8 cellular contexts compared by ENCODE assay signal in genomic region chr6:163460307-163460782, GRCh38. TPM values are rescaled to one million over a fixed set of nuclear protein-coding genes. Genes with fewer than 3 reads are reported as not detected.
DNase-seq lines count a peak whose midpoint lies in the region; ATAC-seq and TF ChIP-seq lines count a peak whose summit lies in the region.

No MANE protein-coding gene starts in this region.

- no peaks in the 10 kb centered on the region for H3K27me3 Mint-ChIP-seq in activated CD4-positive, alpha-beta T cell treated with anti-CD3 and anti-CD28 coated beads, Interleukin-2, amount 10 ng/mL, durations not matched to agents 7 days and 5 days

- WGBS in esophagus, 2 donors: 21 to 23% methylated on average over 5 of the region's 5 CpGs

- peak overlapping the region; percentile 79 for H3K27ac ChIP-seq in SJSA1
- H3K27ac ChIP-seq in esophagus (ENCODE audit: low read depth in 2 of 2, low read length in 1 of 2): peak overlapping the region; percentile 33 to 55

- ATAC-seq in HG02798 (IDR thresholded peaks at IDR 0.05; ENCODE audit: poor library complexity, unreplicated experiment): peak; percentile 88

- H3K4me1 ChIP-seq in SJSA1 (replicated peaks) (peaks cover 30% of the 10 kb centered on the region), esophagus (ENCODE audit: control insufficient read depth in 2 of 2, insufficient read depth in 2 of 2, low read length in 1 of 2) (peaks cover 4% of the 10 kb centered on the region in 2 donors)

- no peaks in the 10 kb centered on the region for H3K9me3 Mint-ChIP-seq in activated CD4-positive, alpha-beta T cell treated with anti-CD3 and anti-CD28 coated beads, Interleukin-2, amount 10 ng/mL, durations not matched to agents 7 days and 5 days

- H3K27me3 ChIP-seq in SJSA1 (replicated peaks) (no peaks in the 10 kb centered on the region), esophagus (ENCODE audit: control insufficient read depth in 1 of 2, insufficient read depth in 2 of 2, low read length in 2 of 2) (no peaks in the 10 kb centered on the region)

- CTCF ChIA-PET in activated CD4-positive, alpha-beta T cell treated with anti-CD3 and anti-CD28 coated beads, Interleukin-2, amount 10 ng/mL, durations not matched to agents 7 days and 5 days (lab: Charles Lee): interaction anchor here (0.9 to 1.2 kb wide), 2 partner anchors 49 to 64 kb away, joined by 3 read pairs; no protein-coding TSS in a partner anchor

- POLR2A ChIA-PET in activated CD4-positive, alpha-beta T cell treated with anti-CD3 and anti-CD28 coated beads, Interleukin-2, amount 10 ng/mL, durations not matched to agents 7 days and 5 days (lab: Charles Lee): interaction anchor here (0.5 kb wide), 1 partner anchor 14 kb away, joined by 3 read pairs; no protein-coding TSS in a partner anchor

- no peaks in the 10 kb centered on the region for H3K9me3 ChIP-seq in SJSA1 (replicated peaks)
- no peaks in the 10 kb centered on the region for H3K9me3 ChIP-seq in esophagus (ENCODE audit: control insufficient read depth in 2 of 2, insufficient read depth in 1 of 2, low read depth in 1 of 2, low read length in 1 of 2)

- peaks cover 52% of the 10 kb centered on the region for H3K36me3 Mint-ChIP-seq in activated CD4-positive, alpha-beta T cell treated with anti-CD3 and anti-CD28 coated beads, Interleukin-2, amount 10 ng/mL, durations not matched to agents 7 days and 5 days (ENCODE audit: low read depth)

- H3K27ac Mint-ChIP-seq in activated CD4-positive, alpha-beta T cell treated with anti-CD3 and anti-CD28 coated beads, Interleukin-2, amount 10 ng/mL, durations not matched to agents 7 days and 5 days: peak overlapping the region; percentile 98

- no peak for TF ChIP-seq CTCF in retinal pigment epithelial cell (conservative IDR thresholded peaks at IDR 0.05; ENCODE audit: low read depth, low read length)

- H3K36me3 ChIP-seq in SJSA1 (peaks cover 42% of the 10 kb centered on the region), esophagus (ENCODE audit: control insufficient read depth in 2 of 2, insufficient read depth in 2 of 2, low read length in 1 of 2) (no peaks in the 10 kb centered on the region)

- DNase-seq in activated CD4-positive, alpha-beta T cell treated with anti-CD3 and anti-CD28 coated beads, Interleukin-2, amount 10 ng/mL, durations not matched to agents 7 days and 5 days: peak; percentile 49
- DNase-seq in activated CD4-positive, alpha-beta T cell treated with anti-CD3 and anti-CD28 coated beads, Interleukin-2, amount 50 U/mL, for 1 hour: no peak
- DNase-seq in SJSA1 (ENCODE audit: low read depth in 1 of 2, low spot score in 2 of 2) (peak in 1 of 2 experiments; percentile 76), retinal pigment epithelial cell (ENCODE audit: low read depth) (peak; percentile 35), SIG-M5 treated with dmso at 0.1 percent for 504 hours (lab: John Stamatoyannopoulos, UW; ENCODE audit: unreplicated experiment) (no peak), SHP77 (lab: John Stamatoyannopoulos, UW) (no peak)

- H3K4me3 Mint-ChIP-seq in activated CD4-positive, alpha-beta T cell treated with anti-CD3 and anti-CD28 coated beads, Interleukin-2, amount 10 ng/mL, durations not matched to agents 7 days and 5 days: peak overlapping the region; percentile 81

- H3K4me3 ChIP-seq in SJSA1: peak overlapping the region; percentile 34
- peak overlapping the region; percentile 47 to 53 for H3K4me3 ChIP-seq in esophagus (ENCODE audit: low read depth in 1 of 2, low read length in 2 of 2)
- H3K4me3 ChIP-seq in retinal pigment epithelial cell (ENCODE audit: low read length): peak overlapping the region; percentile 32

- H3K4me1 Mint-ChIP-seq in activated CD4-positive, alpha-beta T cell treated with anti-CD3 and anti-CD28 coated beads, Interleukin-2, amount 10 ng/mL, durations not matched to agents 7 days and 5 days: peaks cover 53% of the 10 kb centered on the region

RNA-seq across cellular contexts. Expression of gene QKI, which starts 45.8 kb away (rescaled TPM):
- 10 to 100 TPM; 61.7 to 74.7 TPM for total RNA-seq in activated CD4-positive, alpha-beta T cell treated with anti-CD3 and anti-CD28 coated beads, Interleukin-2, amount 10 ng/mL, durations not matched to agents 7 days and 5 days
- total RNA-seq in SJSA1 (2014; rRNA removed; shearing (Covaris generic)): 176 and 194 TPM in 2 replicates
- 10 to 100 TPM in 1 of 2 donors, 1 to 10 TPM in 1; 5.6 to 15.1 TPM for polyA plus RNA-seq in esophagus

Comparison
In these comparisons a context has a peak if more than half of its experiments do, and no peak if none do; other contexts are left out.
1. DNase-seq: peak in activated CD4-positive, alpha-beta T cell treated with anti-CD3 and anti-CD28 coated beads, Interleukin-2, amount 10 ng/mL, durations not matched to agents 7 days and 5 days (single experiment) and retinal pigment epithelial cell (single experiment); none in activated CD4-positive, alpha-beta T cell treated with anti-CD3 and anti-CD28 coated beads, Interleukin-2, amount 50 U/mL, for 1 hour (single experiment), SIG-M5 treated with dmso at 0.1 percent for 504 hours (single experiment) and SHP77 (0 of 2).
2. Peak in every context shown above with its lines, with median percentiles within 50 percentile points of each other: H3K4me3 ChIP-seq.